ENCODE assay signal across 19 cellular contexts in genomic region chr2:26977012-26977411, GRCh38. TPM values are rescaled to one million over a fixed set of nuclear protein-coding genes. Genes with fewer than 3 reads are reported as not detected.
DNase-seq lines count a peak whose midpoint lies in the region; ATAC-seq, FAIRE-seq and TF ChIP-seq lines count a peak whose summit lies in the region.
"Had no signal": no experiment of that assay in that cellular context is flagged by ENCODE, and none has a peak within 500 bp of the region (broad histone marks: within the 10 kb centered on the region; RNA-seq: fewer than 3 reads in every experiment).

No MANE protein-coding gene starts in this region.

- no peak for TF ChIP-seq POLR2A in K562 (conservative IDR thresholded peaks at IDR 0.05)

- TF ChIP-seq CTCF in SK-N-SH (IDR thresholded peaks at IDR 0.05) = no peak
- no peak for TF ChIP-seq CTCF in K562 (IDR thresholded peaks at IDR 0.05 in 2 of 3, conservative IDR thresholded peaks at IDR 0.05 in 1 of 3; ENCODE audit: insufficient read depth in 2 of 3, low read depth in 1 of 3, low read length in 3 of 3)
- TF ChIP-seq CTCF in parathyroid adenoma (IDR thresholded peaks at IDR 0.05) = no peak

- ATAC-seq in SK-N-SH treated with all-trans-retinoic acid at 6 μM for 48 hours (no peak), K562 (no peak)

- no peaks in the 10 kb centered on the region for H3K79me2 ChIP-seq in SK-N-SH (ENCODE audit: insufficient read depth)
- peaks cover 98% of the 10 kb centered on the region for H3K79me2 ChIP-seq in K562 (ENCODE audit: control insufficient read depth, insufficient read depth, low read length)
- peaks cover 30% of the 10 kb centered on the region for H3K79me2 ChIP-seq in parathyroid adenoma

- intact Hi-C loops in K562 (cut with micrococcal nuclease) = no loop called here

- POLR2A ChIA-PET in SK-N-SH (lab: Yijun Ruan, JAX) = no interaction called here
- POLR2A ChIA-PET in K562 (lab: Yijun Ruan, JAX) = interaction anchor here (1.1 to 1.2 kb wide), 2 partner anchors 34 to 62 kb away, joined by 3 read pairs; no protein-coding TSS in a partner anchor

- H3K9me3 ChIP-seq in SK-N-SH (no peaks in the 10 kb centered on the region), K562 (replicated peaks; ENCODE audit: control insufficient read depth, insufficient read depth, low read depth, low read length) (no peaks in the 10 kb centered on the region), parathyroid adenoma (ENCODE audit: control insufficient read depth, low read length) (no peaks in the 10 kb centered on the region), skeletal muscle tissue (ENCODE audit: control insufficient read depth in 3 of 3, low read length in 3 of 3) (no peaks in the 10 kb centered on the region)
- H3K9me3 ChIP-seq: BLaER1 had no signal

- CTCF ChIA-PET in SK-N-SH (lab: Yijun Ruan, JAX) (interaction anchor here (0.6 to 25.8 kb wide), 9 partner anchors 9 to 1825 kb away, joined by 3 to 257 read pairs (median 5); no protein-coding TSS in a partner anchor), K562 (lab: Yijun Ruan, JAX; ENCODE audit: low intra/inter-chr PET ratio) (no interaction called here)

- H3K4me1 ChIP-seq in SK-N-SH (ENCODE audit: control insufficient read depth in 1 of 2, insufficient read depth in 2 of 2, low read depth in 1 of 2, low read length in 1 of 2) = peaks cover 0 to 28% of the 10 kb centered on the region in 2 experiments; a peak in 2 of 4 replicates
- peaks cover 32 to 71% of the 10 kb centered on the region in 2 experiments for H3K4me1 ChIP-seq in K562 (replicated peaks in 1 of 2; ENCODE audit: control insufficient read depth in 2 of 2, insufficient read depth in 2 of 2, low read length in 2 of 2)
- H3K4me1 ChIP-seq in parathyroid adenoma = peaks cover 38% of the 10 kb centered on the region
- peaks cover 72 to 84% (median 76%) of the 10 kb centered on the region in 3 donors for H3K4me1 ChIP-seq in skeletal muscle tissue (ENCODE audit: control insufficient read depth in 3 of 3, insufficient read depth in 3 of 3, low read length in 3 of 3)
- H3K4me1 ChIP-seq: BLaER1 had no signal

- TF ChIP-seq RAD21 in SK-N-SH (IDR thresholded peaks at IDR 0.05; ENCODE audit: low read length) (no peak), K562 (CRISPR knock-in tag; conservative IDR thresholded peaks at IDR 0.05 in 1 of 2, IDR thresholded peaks at IDR 0.05 in 1 of 2) (no peak)

- H3F3A ChIP-seq in SK-N-SH (replicated peaks; ENCODE audit: insufficient read depth) = no peaks in the 10 kb centered on the region

- H3K36me3 ChIP-seq in SK-N-SH (replicated peaks in 1 of 2; ENCODE audit: control insufficient read depth in 1 of 2, insufficient read depth in 2 of 2, low read length in 1 of 2) = no peaks in the 10 kb centered on the region
- peaks cover 12% of the 10 kb centered on the region for H3K36me3 ChIP-seq in K562 (ENCODE audit: control insufficient read depth, insufficient read depth, low read length)
- no peaks in the 10 kb centered on the region for H3K36me3 ChIP-seq in parathyroid adenoma (ENCODE audit: control insufficient read depth, insufficient read depth, low read length)
- no peaks in the 10 kb centered on the region for H3K36me3 ChIP-seq in skeletal muscle tissue (ENCODE audit: control insufficient read depth in 3 of 3, insufficient read depth in 3 of 3, low read length in 3 of 3)
- H3K36me3 ChIP-seq: BLaER1 had no signal

- no peak for FAIRE-seq in K562 (lab: Jason Lieb, UNC)
- FAIRE-seq: GM12892, GM18507, H1, HTR-8/SVneo had no signal

- in situ Hi-C loops in K562 (cut with MboI) = no loop called here

- no peaks in the 10 kb centered on the region for H3K9me2 ChIP-seq in SK-N-SH

- BruUV-seq in K562 (replicated peaks; lab: Mats Ljungman, UMichigan) = no TSS peak

- H3K9me1 ChIP-seq in K562 (ENCODE audit: control insufficient read depth, insufficient read depth, low read length) = no peaks in the 10 kb centered on the region

- H3K4me3 ChIP-seq in SK-N-SH (ENCODE audit: low read depth in 2 of 2, low read length in 1 of 2) = no peak overlapping the region
- no peak overlapping the region for H3K4me3 ChIP-seq in K562
- H3K4me3 ChIP-seq in parathyroid adenoma (ENCODE audit: low read depth, low read length) = no peak overlapping the region
- no peak overlapping the region for H3K4me3 ChIP-seq in skeletal muscle tissue (ENCODE audit: low read length in 3 of 3)
- H3K4me3 ChIP-seq: BLaER1 had no signal

- TF ChIP-seq EP300 in SK-N-SH (IDR thresholded peaks at IDR 0.05; ENCODE audit: borderline replicate concordance in 1 of 2, low read depth in 1 of 2, low read length in 1 of 2) (no peak), K562 (IDR thresholded peaks at IDR 0.05; ENCODE audit: low read length) (no peak)

- H3K27ac ChIP-seq in SK-N-SH (ENCODE audit: low read depth in 2 of 2, low read length in 1 of 2) (no peak overlapping the region), K562 (ENCODE audit: extremely low read depth, low read depth, low read length) (no peak overlapping the region), parathyroid adenoma (peak overlapping the region; percentile 83), skeletal muscle tissue (ENCODE audit: low read depth, low read length) (peak overlapping the region; percentile 88)
- H3K27ac ChIP-seq: BLaER1 had no signal

- DNase-seq in SK-N-SH (no peak), K562 (ENCODE audit: extremely low read depth in 1 of 4, low spot score in 3 of 4) (no peak), SHP77 treated with DMSO at 0.1 percent for 48 hours (lab: John Stamatoyannopoulos, UW) (no peak), kidney tubule cell (ENCODE audit: low spot score) (no peak), middle frontal gyrus (ENCODE audit: extremely low spot score, low spot score) (no peak)
- DNase-seq: 8988T; CD4-positive, alpha-beta memory T cell; DMS153; DMS79; GDM1; H9 had no signal

- WGBS in SK-N-SH (ENCODE audit: low lambda C conversion rate) = 75% methylated on average over 2 of the region's 2 CpGs
- whole genome bisulfite sequencing in K562 (ENCODE audit: insufficient coverage, low coverage, missing lambda C conversion rate) = 73% methylated on average over 2 of the region's 2 CpGs

- H3K9ac ChIP-seq in SK-N-SH (no peak overlapping the region), K562 (ENCODE audit: insufficient read depth in 1 of 2, low read depth in 2 of 2, low read length in 2 of 2) (no peak overlapping the region), parathyroid adenoma (no peak overlapping the region), skeletal muscle tissue (ENCODE audit: low read depth in 1 of 3, low read length in 3 of 3) (no peak overlapping the region)
- H3K9ac ChIP-seq: BLaER1 had no signal

- no peak overlapping the region for H2AFZ ChIP-seq in SK-N-SH (ENCODE audit: low read depth)
- no peak overlapping the region for H2AFZ ChIP-seq in K562 (ENCODE audit: low read depth, low read length)
- no peak overlapping the region for H2AFZ ChIP-seq in parathyroid adenoma

- H4K20me1 ChIP-seq in SK-N-SH (ENCODE audit: insufficient read depth) (no peaks in the 10 kb centered on the region; the same call in 1 of the 2 replicates), K562 (replicated peaks; ENCODE audit: control insufficient read depth, insufficient read depth, low read length) (peaks cover 20% of the 10 kb centered on the region)

- H3K4me2 ChIP-seq in SK-N-SH (no peak overlapping the region), K562 (ENCODE audit: insufficient read depth, low read length) (no peak overlapping the region), parathyroid adenoma (ENCODE audit: low read length) (no peak overlapping the region)
- H3K4me2 ChIP-seq: BLaER1 had no signal

- no peaks in the 10 kb centered on the region for H3K27me3 ChIP-seq in SK-N-SH (ENCODE audit: insufficient read depth)
- H3K27me3 ChIP-seq in K562 (ENCODE audit: control insufficient read depth in 2 of 2, insufficient read depth in 2 of 2, low read length in 2 of 2) = no peaks in the 10 kb centered on the region
- H3K27me3 ChIP-seq in parathyroid adenoma (ENCODE audit: control insufficient read depth, insufficient read depth, low read length) = no peaks in the 10 kb centered on the region
- H3K27me3 ChIP-seq in skeletal muscle tissue (ENCODE audit: control insufficient read depth in 3 of 3, insufficient read depth in 3 of 3, low read length in 3 of 3) = no peaks in the 10 kb centered on the region

RNA-seq across cellular contexts. Expression of gene MAPRE3, which starts 6.6 kb away (rescaled TPM):
- polyA plus RNA-seq in SK-N-SH (2012; rRNA removed) (20.2 and 24.4 TPM in 2 replicates), K562 (2011; rRNA removed) (25.5 and 53.9 TPM in 2 replicates), K562 (2014; fragmentation: Illumina TruSeq; extraction: Trizol) (30.4 and 32.8 TPM in 2 replicates), K562 (2014; fragmentation: Nextera tagmentation; extraction: Ambion mirVana) (1 to 10 TPM in 1 of 2 experiments, under 1 TPM in 1; 0.70 to 1.1 TPM), K562 (2014; rRNA removed) (32.3 and 43.2 TPM in 2 replicates)
- 15.9 and 20.5 TPM in 2 replicates for polyA plus RNA-seq in SK-N-SH (2012; cell fraction: cytosol; rRNA removed)
- polyA plus RNA-seq in SK-N-SH (2012; cell fraction: nucleus; rRNA removed) = 67.4 and 80.9 TPM in 2 replicates
- 103 and 194 TPM in 2 replicates for total RNA-seq in K562 (2011; cell fraction: chromatin; rRNA removed; ENCODE audit: low replicate concordance)
- 85.6 and 90.0 TPM in 2 replicates for total RNA-seq in K562 (2011; cell fraction: nucleolus; rRNA removed)
- 95.6 and 105 TPM in 2 replicates for total RNA-seq in K562 (2011; cell fraction: nucleoplasm; rRNA removed)
- total RNA-seq in K562 (2014; rRNA removed) (12.6 and 16.8 TPM in 2 replicates), K562 (2014; rRNA removed; fragmentation: Illumina TruSeq; extraction: Trizol) (10.0 and 10.8 TPM in 2 replicates), K562 (2015; rRNA removed; fragmentation: Illumina TruSeq; extraction: Trizol) (11.6 and 12.6 TPM in 2 replicates), K562 (2021) (26.7 and 29.8 TPM in 2 replicates), skeletal muscle tissue (3.7 TPM)
- 28.1 and 37.8 TPM in 2 replicates for polyA plus RNA-seq in K562 (2011; cell fraction: cytosol; rRNA removed)
- polyA plus RNA-seq in K562 (2011; cell fraction: nucleus; rRNA removed) = 274 and 277 TPM in 2 replicates
- polyA plus RNA-seq in K562 (2012) = 33.7 and 73.6 TPM in 2 replicates
- polyA minus RNA-seq in K562 (2011; rRNA and poly(A)+ RNA removed) = 17.6 and 23.6 TPM in 2 replicates
- polyA minus RNA-seq in K562 (2011; cell fraction: cytosol; rRNA and poly(A)+ RNA removed) = 11.7 and 21.4 TPM in 2 replicates
- 20.3 and 37.2 TPM in 2 replicates for polyA minus RNA-seq in K562 (2011; cell fraction: nucleus; rRNA and poly(A)+ RNA removed)

RNA-seq across cellular contexts. Expression of gene TMEM214, which starts 55.8 kb away (rescaled TPM):
- polyA plus RNA-seq in SK-N-SH (2012; rRNA removed) (69.4 and 80.2 TPM in 2 replicates), K562 (2011; rRNA removed) (52.9 and 143 TPM in 2 replicates), K562 (2014; fragmentation: Illumina TruSeq; extraction: Trizol) (76.9 and 81.4 TPM in 2 replicates), K562 (2014; fragmentation: Nextera tagmentation; extraction: Ambion mirVana) (10 to 100 TPM; 11.4 to 14.8 TPM), K562 (2014; rRNA removed) (55.0 and 58.0 TPM in 2 replicates)
- polyA plus RNA-seq in SK-N-SH (2012; cell fraction: cytosol; rRNA removed) = 25.4 and 37.4 TPM in 2 replicates
- polyA plus RNA-seq in SK-N-SH (2012; cell fraction: nucleus; rRNA removed) = 176 and 217 TPM in 2 replicates
- 364 and 807 TPM in 2 replicates for total RNA-seq in K562 (2011; cell fraction: chromatin; rRNA removed; ENCODE audit: low replicate concordance)
- 428 and 514 TPM in 2 replicates for total RNA-seq in K562 (2011; cell fraction: nucleolus; rRNA removed)
- 376 and 406 TPM in 2 replicates for total RNA-seq in K562 (2011; cell fraction: nucleoplasm; rRNA removed)
- total RNA-seq in K562 (2014; rRNA removed) (18.9 and 23.7 TPM in 2 replicates), K562 (2014; rRNA removed; fragmentation: Illumina TruSeq; extraction: Trizol) (31.0 and 34.3 TPM in 2 replicates), K562 (2015; rRNA removed; fragmentation: Illumina TruSeq; extraction: Trizol) (44.0 and 44.1 TPM in 2 replicates), K562 (2021) (78.5 and 79.6 TPM in 2 replicates), skeletal muscle tissue (23.5 TPM)
- 146 and 165 TPM in 2 replicates for polyA plus RNA-seq in K562 (2011; cell fraction: cytosol; rRNA removed)
- 466 and 543 TPM in 2 replicates for polyA plus RNA-seq in K562 (2011; cell fraction: nucleus; rRNA removed)
- polyA plus RNA-seq in K562 (2012) = 57.3 and 151 TPM in 2 replicates
- 123 TPM in 2 replicates for polyA minus RNA-seq in K562 (2011; rRNA and poly(A)+ RNA removed)
- polyA minus RNA-seq in K562 (2011; cell fraction: cytosol; rRNA and poly(A)+ RNA removed) = 96.4 and 118 TPM in 2 replicates
- polyA minus RNA-seq in K562 (2011; cell fraction: nucleus; rRNA and poly(A)+ RNA removed) = 142 and 264 TPM in 2 replicates

Comparison
In these comparisons a context has a peak if more than half of its experiments do, and no peak if none do; other contexts are left out.
1. H3K27ac ChIP-seq: peak in parathyroid adenoma (single experiment) and skeletal muscle tissue (single experiment); none in SK-N-SH (0 of 2) and K562 (single experiment).